In the genomic region with DNA sequence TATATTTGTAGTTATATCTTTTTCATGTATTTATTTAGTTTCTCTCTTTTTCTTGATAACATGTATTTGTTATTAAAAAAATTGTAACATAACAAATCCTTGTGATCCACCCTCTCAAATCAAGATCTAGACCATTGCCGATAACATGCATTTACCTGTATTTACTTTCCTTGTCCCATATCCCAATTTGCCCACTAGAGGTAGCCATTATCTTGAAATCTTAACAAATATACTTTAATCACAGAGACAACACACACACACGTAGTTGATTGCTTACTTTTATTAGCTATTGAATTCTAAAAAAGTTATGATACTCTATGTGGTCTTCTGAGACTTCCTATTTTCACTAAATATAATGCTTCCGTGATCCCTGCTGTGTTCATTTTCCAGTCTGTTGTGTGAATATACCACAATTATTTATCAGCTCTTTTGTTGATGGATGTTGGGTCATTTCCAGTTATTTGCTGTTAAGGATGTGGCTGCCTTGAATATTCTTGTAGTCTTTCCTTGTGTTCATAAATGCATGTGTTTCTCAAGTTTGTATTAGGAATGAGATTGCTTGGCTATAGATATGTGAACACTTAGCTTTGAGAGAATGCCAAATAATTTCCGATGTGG, we compare ENCODE assay signal across 8 cellular contexts. TPM values are rescaled to one million over a fixed set of nuclear protein-coding genes. Genes with fewer than 3 reads are reported as not detected.
A peak's percentile ranks its signal among the peaks of the same experiment; 100 is the strongest.
DNase-seq lines count a peak whose midpoint lies in the region; ATAC-seq and TF ChIP-seq lines count a peak whose summit lies in the region.

No MANE protein-coding gene starts in this region.

- no peaks in the 10 kb centered on the region for H3K36me3 ChIP-seq in GM23248 (ENCODE audit: low read depth)
- H3K36me3 ChIP-seq in transverse colon, result no peaks in the 10 kb centered on the region

- H3K4me3 ChIP-seq in GM23248 (no peak overlapping the region), transverse colon (no peak overlapping the region)

- no peak overlapping the region for H3K4me2 ChIP-seq in GM23248 (ENCODE audit: unreplicated experiment)

- H3K27me3 ChIP-seq in GM23248 (replicated peaks; ENCODE audit: insufficient read depth) (no peaks in the 10 kb centered on the region), transverse colon (no peaks in the 10 kb centered on the region)

- TF ChIP-seq CTCF in transverse colon (IDR thresholded peaks at IDR 0.05), result peak; percentile 52 to 59 (median 54)

- H3F3A ChIP-seq in GM23248 (ENCODE audit: insufficient read depth), result no peaks in the 10 kb centered on the region

- H3K4me1 ChIP-seq in GM23248 (ENCODE audit: insufficient read depth) (no peaks in the 10 kb centered on the region), transverse colon (no peaks in the 10 kb centered on the region)

- DNase-seq in AG08395 (ENCODE audit: low spot score) (peak; percentile 18), GM23248 (peak; percentile 34), RPMI7951 (ENCODE audit: low read depth) (peak; percentile 39), globus pallidus (ENCODE audit: low spot score) (peak; percentile 11), transverse colon (no peak)

- in situ Hi-C loops in GM23248 (cut with MboI), result no loop called here
- in situ Hi-C loops in transverse colon (cut with MboI; ENCODE audit: low pct_ligation_motif_present in 1 of 4, low pct_unique_long_range_greater_than_20kb in 1 of 4, low sequenced_read_pairs in 3 of 4), result loop anchor here in 1 of 4 donors (25.0 kb wide), 1 partner anchor 235 kb away; the partner anchor contains the start of gene GJA3

- H4K20me1 ChIP-seq in GM23248 (ENCODE audit: insufficient read depth), result no peaks in the 10 kb centered on the region

- no peaks in the 10 kb centered on the region for H3K79me2 ChIP-seq in GM23248 (ENCODE audit: insufficient read depth)

- H3K27ac ChIP-seq in GM23248, result no peak overlapping the region
- no peak overlapping the region for H3K27ac ChIP-seq in transverse colon

- H3K9me3 ChIP-seq in GM23248 (ENCODE audit: low read depth) (no peaks in the 10 kb centered on the region), transverse colon (no peaks in the 10 kb centered on the region)

- TF ChIP-seq EP300 in transverse colon (IDR thresholded peaks at IDR 0.05; ENCODE audit: low read depth), result no peak

- no peaks in the 10 kb centered on the region for H3K9me2 ChIP-seq in GM23248 (ENCODE audit: insufficient read depth)

- ATAC-seq in GM21447 (IDR thresholded peaks at IDR 0.05; ENCODE audit: unreplicated experiment) (no peak), HG02610 (IDR thresholded peaks at IDR 0.05; ENCODE audit: unreplicated experiment) (no peak), GM21576 (IDR thresholded peaks at IDR 0.05; ENCODE audit: unreplicated experiment) (no peak)

- intact Hi-C loops in transverse colon (cut with DNase I; ENCODE audit: low total_unique reads), result no loop called here

- H2AFZ ChIP-seq in GM23248, result peak overlapping the region; percentile 20; the same call in 1 of the 2 replicates

- no peak overlapping the region for H3K9ac ChIP-seq in GM23248

- WGBS in GM23248 (ENCODE audit: low coverage in 1 of 2, low lambda C conversion rate in 2 of 2, missing lambda C conversion rate in 2 of 2), 2 experiments, result 12 to 13% methylated on average over 4 of the region's 4 CpGs
- WGBS in transverse colon (ENCODE audit: low coverage in 1 of 2), 2 donors, result 22 to 35% methylated on average over 4 of the region's 4 CpGs

- TF ChIP-seq POLR2A in transverse colon (IDR thresholded peaks at IDR 0.05), result no peak

RNA-seq across cellular contexts. Expression of gene ZMYM2, which starts 31.3 kb away (rescaled TPM):
- 35.0 and 40.8 TPM in 2 replicates for total RNA-seq in GM23248 (2014; rRNA removed; shearing (Covaris generic))
- polyA plus RNA-seq in GM23248 (2016; fragmentation: Nextera tagmentation; extraction: Ambion mirVana), result 14.9 and 15.7 TPM in 2 replicates
- total RNA-seq in RPMI7951 (2014; rRNA removed; shearing (Covaris generic)), result 25.6 and 31.7 TPM in 2 replicates
- 10 to 100 TPM; 33.4 to 91.1 (median 63.6) TPM for total RNA-seq in transverse colon
